Comparison of ENCODE assay signal across 7 cellular contexts in genomic region chr14:49992901-49993335, GRCh38.
DNase-seq lines count a peak whose midpoint lies in the region; ATAC-seq and TF ChIP-seq lines count a peak whose summit lies in the region.

No MANE protein-coding gene starts in this region.

- intact Hi-C loops in heart left ventricle (cut with DNase I), result loop anchor here in 1 of 10 donors (10.0 kb wide), 1 partner anchor 98 kb away; the partner anchor contains the start of gene ARF6

- H3K9me3 ChIP-seq in GM23248 (ENCODE audit: low read depth) (no peaks in the 10 kb centered on the region), OCI-LY1 (ENCODE audit: low read length) (no peaks in the 10 kb centered on the region), heart left ventricle (no peaks in the 10 kb centered on the region), suprapubic skin (no peaks in the 10 kb centered on the region)

- H4K20me1 ChIP-seq in GM23248 (ENCODE audit: insufficient read depth) (no peaks in the 10 kb centered on the region), OCI-LY1 (ENCODE audit: insufficient read depth, low read length) (no peaks in the 10 kb centered on the region)

- no peak overlapping the region for H2AFZ ChIP-seq in GM23248
- H2AFZ ChIP-seq in OCI-LY1 (ENCODE audit: low read length), result no peak overlapping the region

- peaks cover 17% of the 10 kb centered on the region for H3F3A ChIP-seq in GM23248 (ENCODE audit: insufficient read depth)
- H3F3A ChIP-seq in OCI-LY1 (ENCODE audit: insufficient read depth, low read length), result no peaks in the 10 kb centered on the region

- peaks cover 33% of the 10 kb centered on the region for H3K4me1 ChIP-seq in GM23248 (ENCODE audit: insufficient read depth)
- peaks cover 13% of the 10 kb centered on the region for H3K4me1 ChIP-seq in OCI-LY1 (ENCODE audit: insufficient read depth, low read length, severe bottlenecking)
- peaks cover 0 to 27% (median 5%) of the 10 kb centered on the region in 12 donors for H3K4me1 ChIP-seq in heart left ventricle
- H3K4me1 ChIP-seq in suprapubic skin, result peaks cover 4% of the 10 kb centered on the region

- peak; percentile 92 for ATAC-seq in GM18858 (IDR thresholded peaks at IDR 0.05; ENCODE audit: unreplicated experiment)
- ATAC-seq in heart left ventricle, result peak; percentile 48 to 95 (median 78)

- no peak for TF ChIP-seq CTCF in OCI-LY1 (IDR thresholded peaks at IDR 0.05; ENCODE audit: low read length)
- no peak for TF ChIP-seq CTCF in heart left ventricle (IDR thresholded peaks at IDR 0.05)
- TF ChIP-seq CTCF in suprapubic skin (IDR thresholded peaks at IDR 0.05), result no peak

- no peaks in the 10 kb centered on the region for H3K9me2 ChIP-seq in GM23248 (ENCODE audit: insufficient read depth)
- no peaks in the 10 kb centered on the region for H3K9me2 ChIP-seq in OCI-LY1 (ENCODE audit: low read depth, low read length)

- DNase-seq in GM23248 (peak; percentile 95), heart left ventricle (peak in 2 of 5 donors; percentile 50 to 78), suprapubic skin (ENCODE audit: low spot score in 2 of 2) (no peak), NCI-H2029 treated with DMSO at 0.1 percent for 48 hours (lab: John Stamatoyannopoulos, UW) (no peak), NCI-H1417 (lab: John Stamatoyannopoulos, UW) (no peak)

- H3K36me3 ChIP-seq in GM23248 (ENCODE audit: low read depth), result no peaks in the 10 kb centered on the region
- H3K36me3 ChIP-seq in OCI-LY1 (ENCODE audit: insufficient read depth, low read length), result peaks cover 8% of the 10 kb centered on the region; the same call in 1 of the 2 replicates
- H3K36me3 ChIP-seq in heart left ventricle, result no peaks in the 10 kb centered on the region
- H3K36me3 ChIP-seq in suprapubic skin, result no peaks in the 10 kb centered on the region

- no peaks in the 10 kb centered on the region for H3K79me2 ChIP-seq in GM23248 (ENCODE audit: insufficient read depth)
- no peaks in the 10 kb centered on the region for H3K79me2 ChIP-seq in OCI-LY1 (ENCODE audit: insufficient read depth, low read length)

- in situ Hi-C loops in GM23248 (cut with MboI), result no loop called here

- H3K27ac ChIP-seq in GM23248, result peak overlapping the region; percentile 62
- peak overlapping the region; percentile 19 for H3K27ac ChIP-seq in OCI-LY1 (ENCODE audit: low read depth, low read length, poor library complexity, severe bottlenecking)
- H3K27ac ChIP-seq in heart left ventricle, result peak overlapping the region in 3 of 12 donors; percentile 17 to 39 (median 37)
- no peak overlapping the region for H3K27ac ChIP-seq in suprapubic skin

- H3K4me2 ChIP-seq in GM23248 (ENCODE audit: unreplicated experiment), result no peak overlapping the region
- peak overlapping the region; percentile 8; the same call in 1 of the 2 replicates for H3K4me2 ChIP-seq in OCI-LY1 (ENCODE audit: low read length)

- TF ChIP-seq EP300 in suprapubic skin (IDR thresholded peaks at IDR 0.05), result no peak

- H3K27me3 ChIP-seq in GM23248 (replicated peaks; ENCODE audit: insufficient read depth) (no peaks in the 10 kb centered on the region), OCI-LY1 (ENCODE audit: insufficient read depth, low read length) (no peaks in the 10 kb centered on the region), heart left ventricle (no peaks in the 10 kb centered on the region), suprapubic skin (no peaks in the 10 kb centered on the region)

- TF ChIP-seq POLR2A in heart left ventricle (IDR thresholded peaks at IDR 0.05) (no peak), suprapubic skin (IDR thresholded peaks at IDR 0.05) (no peak)

- 19 to 20% methylated on average over 7 of the region's 7 CpGs for WGBS in GM23248 (ENCODE audit: low coverage in 1 of 2, low lambda C conversion rate in 2 of 2, missing lambda C conversion rate in 2 of 2), 2 experiments
- 53 to 69% (median 56%) methylated on average over 7 of the region's 7 CpGs for WGBS in heart left ventricle, 4 donors
- WGBS in suprapubic skin, result 63% methylated on average over 7 of the region's 7 CpGs

- peak overlapping the region; percentile 31; the same call in 1 of the 2 replicates for H3K9ac ChIP-seq in GM23248
- H3K9ac ChIP-seq in OCI-LY1 (ENCODE audit: low read length), result no peak overlapping the region

- no peak overlapping the region for H3K4me3 ChIP-seq in GM23248
- H3K4me3 ChIP-seq in OCI-LY1 (ENCODE audit: low read depth, low read length, poor library complexity, severe bottlenecking), result no peak overlapping the region
- no peak overlapping the region for H3K4me3 ChIP-seq in heart left ventricle
- no peak overlapping the region for H3K4me3 ChIP-seq in suprapubic skin
